In genomic region chr7:36021917-36022550, GRCh38 we compare ENCODE assay signal across 1 cellular context.
TF ChIP-seq lines count a peak whose summit lies in the region.

No MANE protein-coding gene starts in this region.

TF ChIP-seq in H1, 55 proteins besides CTCF, POLR2A, EP300 and RAD21 (continued from another document):
- TF ChIP-seq SIX5 (IDR thresholded peaks at IDR 0.05; ENCODE audit: low read depth, low read length): no peak
- TF ChIP-seq RXRA (IDR thresholded peaks at IDR 0.05; ENCODE audit: insufficient read depth, low read depth, low read length): no peak
- TF ChIP-seq CBX8 (IDR thresholded peaks at IDR 0.05; ENCODE audit: borderline replicate concordance, low read depth, low read length): no peak
- TF ChIP-seq TCF12 (IDR thresholded peaks at IDR 0.05; ENCODE audit: low read depth, low read length): no peak
